ENCODE assay signal across 8 cellular contexts in the genomic region with DNA sequence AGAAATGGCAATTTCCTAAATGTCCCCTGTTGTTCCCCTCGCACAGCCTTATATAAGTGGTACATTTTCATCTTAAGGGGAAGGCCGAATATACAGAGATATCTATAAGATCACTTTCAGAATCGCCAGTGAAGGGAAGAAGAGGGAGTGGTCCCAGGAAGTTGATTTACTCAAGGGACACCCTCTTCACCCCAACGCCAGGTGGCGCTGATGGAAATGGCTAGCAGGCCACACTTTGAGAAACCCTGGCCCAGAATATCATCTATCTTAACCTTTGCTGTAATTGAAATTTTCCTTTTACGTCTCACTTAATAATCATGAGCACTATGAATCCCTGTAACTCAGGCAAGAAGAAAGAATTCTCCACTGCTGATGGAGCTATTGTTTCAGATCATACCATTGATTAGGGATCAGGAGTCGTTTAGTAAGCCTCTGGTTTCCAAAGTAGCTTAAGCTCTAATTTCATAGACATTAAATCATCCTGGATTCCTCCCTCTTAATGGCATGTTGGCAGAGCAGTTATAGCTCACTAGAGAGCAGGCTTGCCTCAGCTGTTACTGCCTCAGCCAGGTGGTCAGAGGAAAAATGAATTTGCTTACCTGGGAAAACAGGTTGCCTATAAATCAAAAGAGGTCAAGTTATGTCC.
DNase-seq lines count a peak whose midpoint lies in the region; ATAC-seq and TF ChIP-seq lines count a peak whose summit lies in the region.

No MANE protein-coding gene starts in this region.

- H2BK5ac ChIP-seq in trophoblast cell (ENCODE audit: low read depth, low read length, poor library complexity) (no peak overlapping the region), neuronal stem cell (ENCODE audit: low read length) (no peak overlapping the region)

- no CpG with 5 or more reads among the region's 7 CpGs for whole genome bisulfite sequencing in trophoblast cell (ENCODE audit: extremely low coverage, insufficient coverage, insufficient read length)
- no CpG with 5 or more reads among the region's 7 CpGs for WGBS in neuronal stem cell (ENCODE audit: extremely low coverage in 2 of 2, insufficient read length in 2 of 2, insufficient replicate concordance in 1 of 2), 2 donors

- H3K4ac ChIP-seq in trophoblast cell (ENCODE audit: low read depth, low read length) (no peak overlapping the region), neuronal stem cell (ENCODE audit: low read length) (no peak overlapping the region)

- H3K23ac ChIP-seq in trophoblast cell (ENCODE audit: low read length) (no peak overlapping the region), neuronal stem cell (ENCODE audit: low read depth, low read length, poor library complexity) (no peak overlapping the region)

- H3K36me3 ChIP-seq in trophoblast cell (ENCODE audit: control insufficient read depth in 1 of 2, insufficient read depth in 2 of 2, low read length in 2 of 2): no peaks in the 10 kb centered on the region
- H3K36me3 ChIP-seq in neuronal stem cell (replicated peaks in 1 of 2; ENCODE audit: control insufficient read depth in 2 of 2, insufficient read depth in 2 of 2, low read length in 2 of 2): no peaks in the 10 kb centered on the region

- no peak overlapping the region for H4K12ac ChIP-seq in trophoblast cell (ENCODE audit: low read depth, low read length)

- no peak overlapping the region for H3K14ac ChIP-seq in trophoblast cell (ENCODE audit: low read length)
- H3K14ac ChIP-seq in neuronal stem cell (ENCODE audit: low read length): no peak overlapping the region

- H3K27me3 ChIP-seq in trophoblast cell (ENCODE audit: insufficient read depth, low read length) (no peaks in the 10 kb centered on the region), neuronal stem cell (ENCODE audit: control insufficient read depth in 3 of 3, insufficient read depth in 3 of 3, low read depth in 1 of 3, low read length in 3 of 3) (no peaks in the 10 kb centered on the region)

- H2BK120ac ChIP-seq in trophoblast cell (ENCODE audit: insufficient read depth, low read length, poor library complexity): no peak overlapping the region
- no peak overlapping the region for H2BK120ac ChIP-seq in neuronal stem cell (ENCODE audit: low read depth, low read length)

- H3K4me3 ChIP-seq in GM12875 (ENCODE audit: low read depth, low read length) (no peak overlapping the region), choroid plexus epithelial cell (ENCODE audit: low read depth, low read length) (no peak overlapping the region), trophoblast cell (ENCODE audit: low read depth, low read length) (no peak overlapping the region), neuronal stem cell (ENCODE audit: low read length in 2 of 2) (no peak overlapping the region)

- H2BK12ac ChIP-seq in trophoblast cell (ENCODE audit: low read length) (no peak overlapping the region), neuronal stem cell (ENCODE audit: low read length) (no peak overlapping the region)

- H3K79me1 ChIP-seq in trophoblast cell (ENCODE audit: low read length) (no peaks in the 10 kb centered on the region), neuronal stem cell (ENCODE audit: low read depth, low read length) (no peaks in the 10 kb centered on the region)

- H3K4me2 ChIP-seq in trophoblast cell (ENCODE audit: low read length) (no peak overlapping the region), neuronal stem cell (ENCODE audit: insufficient read depth, low read length, poor library complexity, severe bottlenecking) (no peak overlapping the region)

- H4K91ac ChIP-seq in trophoblast cell (ENCODE audit: low read depth, low read length) (no peak overlapping the region), neuronal stem cell (ENCODE audit: low read depth, low read length, poor library complexity) (no peak overlapping the region)

- H2AFZ ChIP-seq in trophoblast cell (ENCODE audit: insufficient read depth, low read length, poor library complexity): no peak overlapping the region
- H2AFZ ChIP-seq in neuronal stem cell (ENCODE audit: low read length): no peak overlapping the region

- H2AK5ac ChIP-seq in trophoblast cell (ENCODE audit: low read length) (no peak overlapping the region), neuronal stem cell (ENCODE audit: low read depth, low read length) (no peak overlapping the region)

- H2BK15ac ChIP-seq in neuronal stem cell (ENCODE audit: low read length): no peak overlapping the region

- H3K9me3 ChIP-seq in trophoblast cell (ENCODE audit: insufficient read depth, low read depth, low read length) (no peaks in the 10 kb centered on the region), neuronal stem cell (replicated peaks in 1 of 2; ENCODE audit: control insufficient read depth in 2 of 2, insufficient read depth in 1 of 2, low read depth in 1 of 2, low read length in 2 of 2) (no peaks in the 10 kb centered on the region)

- H3K18ac ChIP-seq in trophoblast cell (ENCODE audit: low read length): no peak overlapping the region
- H3K18ac ChIP-seq in neuronal stem cell (ENCODE audit: low read length): no peak overlapping the region

- ATAC-seq in HG03103 (IDR thresholded peaks at IDR 0.05; ENCODE audit: low read depth, unreplicated experiment): peak; percentile 93

- H4K8ac ChIP-seq in trophoblast cell (ENCODE audit: low read depth, low read length) (no peak overlapping the region), neuronal stem cell (ENCODE audit: low read depth, low read length) (no peak overlapping the region)

- H3K9ac ChIP-seq in trophoblast cell (ENCODE audit: low read length) (no peak overlapping the region), neuronal stem cell (ENCODE audit: low read depth, low read length, poor library complexity) (no peak overlapping the region)

- TF ChIP-seq CTCF in GM12875 (IDR thresholded peaks at IDR 0.05; ENCODE audit: borderline replicate concordance, insufficient read depth, low read depth, low read length) (peak; percentile 75), choroid plexus epithelial cell (conservative IDR thresholded peaks at IDR 0.05; ENCODE audit: low read depth, low read length) (peak; percentile 72)

- H3K4me1 ChIP-seq in trophoblast cell (ENCODE audit: control insufficient read depth in 1 of 2, insufficient read depth in 2 of 2, low read length in 2 of 2): no peaks in the 10 kb centered on the region
- no peaks in the 10 kb centered on the region for H3K4me1 ChIP-seq in neuronal stem cell (ENCODE audit: control insufficient read depth in 2 of 2, insufficient read depth in 1 of 2, low read depth in 1 of 2, low read length in 2 of 2)

- H3K79me2 ChIP-seq in trophoblast cell (ENCODE audit: control insufficient read depth, insufficient read depth, low read length, poor library complexity): no peaks in the 10 kb centered on the region

- DNase-seq in AML-193 (lab: John Stamatoyannopoulos, UW) (peak; percentile 35 to 37), NCI-H748 (lab: John Stamatoyannopoulos, UW; ENCODE audit: unreplicated experiment) (peak; percentile 93), choroid plexus epithelial cell (ENCODE audit: low read depth) (peak; percentile 47), trophoblast cell (peak; percentile 15 to 76), SW 1271 (lab: John Stamatoyannopoulos, UW) (no peak), neuronal stem cell (ENCODE audit: low spot score) (no peak)

- no peak overlapping the region for H3K27ac ChIP-seq in trophoblast cell (ENCODE audit: low read depth, low read length)
- H3K27ac ChIP-seq in neuronal stem cell (replicated peaks; ENCODE audit: low read length): no peak overlapping the region

Comparison
In these comparisons a context has a peak if more than half of its experiments do, and no peak if none do; other contexts are left out.
1. DNase-seq: peak in AML-193 (2 of 2), NCI-H748 (single experiment), choroid plexus epithelial cell (single experiment) and trophoblast cell (2 of 2); none in SW 1271 (0 of 2) and neuronal stem cell (single experiment).